Comparison of ENCODE assay signal across 1 cellular context in the genomic region with DNA sequence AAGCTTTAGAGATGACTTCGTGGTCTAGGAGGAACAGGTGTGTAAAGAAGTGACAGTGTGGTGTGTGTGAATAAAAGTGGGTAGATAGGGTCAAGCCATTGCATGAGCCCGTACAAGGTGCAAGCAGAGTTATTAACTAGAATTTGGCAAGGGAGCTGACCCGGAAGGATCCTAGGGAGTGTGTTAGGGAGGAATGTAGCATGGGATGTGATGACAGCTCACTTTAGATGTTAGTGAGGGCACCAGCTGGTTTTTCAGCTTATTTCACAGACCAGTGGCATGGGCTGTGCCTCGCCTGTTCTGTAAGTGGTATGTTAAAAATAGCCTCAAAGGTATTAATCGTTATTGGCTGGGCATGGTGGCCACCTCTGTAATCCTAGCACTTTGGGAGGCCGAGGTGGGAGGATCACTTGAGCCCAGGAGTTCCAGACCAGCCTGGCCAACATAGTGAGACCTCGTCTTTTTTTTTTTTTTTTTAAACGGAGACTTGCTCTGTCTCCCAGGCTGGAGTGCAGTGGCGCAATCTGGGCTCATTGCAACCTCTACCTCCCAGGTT.
TF ChIP-seq lines count a peak whose summit lies in the region.

No MANE protein-coding gene starts in this region.

TF ChIP-seq in GM23338, 12 proteins besides CTCF, POLR2A, EP300 and RAD21:
- TF ChIP-seq, protein P1, sequence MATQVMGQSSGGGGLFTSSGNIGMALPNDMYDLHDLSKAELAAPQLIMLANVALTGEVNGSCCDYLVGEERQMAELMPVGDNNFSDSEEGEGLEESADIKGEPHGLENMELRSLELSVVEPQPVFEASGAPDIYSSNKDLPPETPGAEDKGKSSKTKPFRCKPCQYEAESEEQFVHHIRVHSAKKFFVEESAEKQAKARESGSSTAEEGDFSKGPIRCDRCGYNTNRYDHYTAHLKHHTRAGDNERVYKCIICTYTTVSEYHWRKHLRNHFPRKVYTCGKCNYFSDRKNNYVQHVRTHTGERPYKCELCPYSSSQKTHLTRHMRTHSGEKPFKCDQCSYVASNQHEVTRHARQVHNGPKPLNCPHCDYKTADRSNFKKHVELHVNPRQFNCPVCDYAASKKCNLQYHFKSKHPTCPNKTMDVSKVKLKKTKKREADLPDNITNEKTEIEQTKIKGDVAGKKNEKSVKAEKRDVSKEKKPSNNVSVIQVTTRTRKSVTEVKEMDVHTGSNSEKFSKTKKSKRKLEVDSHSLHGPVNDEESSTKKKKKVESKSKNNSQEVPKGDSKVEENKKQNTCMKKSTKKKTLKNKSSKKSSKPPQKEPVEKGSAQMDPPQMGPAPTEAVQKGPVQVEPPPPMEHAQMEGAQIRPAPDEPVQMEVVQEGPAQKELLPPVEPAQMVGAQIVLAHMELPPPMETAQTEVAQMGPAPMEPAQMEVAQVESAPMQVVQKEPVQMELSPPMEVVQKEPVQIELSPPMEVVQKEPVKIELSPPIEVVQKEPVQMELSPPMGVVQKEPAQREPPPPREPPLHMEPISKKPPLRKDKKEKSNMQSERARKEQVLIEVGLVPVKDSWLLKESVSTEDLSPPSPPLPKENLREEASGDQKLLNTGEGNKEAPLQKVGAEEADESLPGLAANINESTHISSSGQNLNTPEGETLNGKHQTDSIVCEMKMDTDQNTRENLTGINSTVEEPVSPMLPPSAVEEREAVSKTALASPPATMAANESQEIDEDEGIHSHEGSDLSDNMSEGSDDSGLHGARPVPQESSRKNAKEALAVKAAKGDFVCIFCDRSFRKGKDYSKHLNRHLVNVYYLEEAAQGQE (IDR thresholded peaks at IDR 0.05; ENCODE audit: unreplicated experiment) = no peak
- no peak for TF ChIP-seq ZNF114 (CRISPR knock-in tag; IDR thresholded peaks at IDR 0.05)
- no peak for TF ChIP-seq NANOG (IDR thresholded peaks at IDR 0.05; ENCODE audit: borderline replicate concordance)
